Comparison of ENCODE assay signal across 13 cellular contexts in the genomic region with DNA sequence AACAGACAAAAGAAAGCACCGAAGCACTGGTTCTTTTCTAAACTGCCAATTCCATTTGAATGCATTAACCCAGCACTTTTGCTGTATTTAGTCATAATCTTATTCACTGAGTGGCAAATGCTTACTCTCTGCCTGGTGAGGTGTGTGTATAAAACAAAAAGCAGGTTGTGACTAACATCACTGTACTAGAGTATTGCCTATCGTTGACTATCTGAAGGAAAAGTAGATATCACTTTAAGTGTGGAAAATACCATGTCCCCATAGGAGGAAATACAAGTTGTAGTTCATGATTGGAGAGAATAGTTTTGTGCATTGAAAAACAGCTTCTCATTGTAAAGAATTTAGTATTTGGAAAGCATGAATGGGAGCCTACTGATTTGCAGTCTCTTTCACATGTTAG. TPM values are rescaled to one million over a fixed set of nuclear protein-coding genes. Genes with fewer than 3 reads are reported as not detected.
A peak's percentile ranks its signal among the peaks of the same experiment; 100 is the strongest.
DNase-seq lines count a peak whose midpoint lies in the region; ATAC-seq and TF ChIP-seq lines count a peak whose summit lies in the region.
"Had no signal": no experiment of that assay in that cellular context is flagged by ENCODE, and none has a peak within 500 bp of the region (broad histone marks: within the 10 kb centered on the region; RNA-seq: fewer than 3 reads in every experiment).

No MANE protein-coding gene starts in this region.

- no peaks in the 10 kb centered on the region for H3K27me3 Mint-ChIP-seq in osteocyte (ENCODE audit: unreplicated experiment)
- H3K27me3 Mint-ChIP-seq: IgD-negative memory B cell had no signal

- H3K4me3 ChIP-seq in AG09309 (ENCODE audit: control insufficient read depth, low read depth, low read length): peak overlapping the region; percentile 13

- peaks cover 50% of the 10 kb centered on the region for H3K4me1 Mint-ChIP-seq in osteocyte (ENCODE audit: unreplicated experiment)

- no peaks in the 10 kb centered on the region for H3K9me3 Mint-ChIP-seq in osteocyte (ENCODE audit: unreplicated experiment)
- H3K9me3 Mint-ChIP-seq: CD4-positive, CD25-positive, alpha-beta regulatory T cell; H9; IgD-negative memory B cell; memory B cell had no signal

- H3K4me3 Mint-ChIP-seq in osteocyte (ENCODE audit: unreplicated experiment): peak overlapping the region; percentile 95
- H3K4me3 Mint-ChIP-seq: memory B cell had no signal

- ATAC-seq in GM21367 (IDR thresholded peaks at IDR 0.05; ENCODE audit: unreplicated experiment) (no peak), HG02870 (IDR thresholded peaks at IDR 0.05; ENCODE audit: unreplicated experiment) (no peak)

- peak overlapping the region; percentile 99 for H3K27ac Mint-ChIP-seq in osteocyte (ENCODE audit: unreplicated experiment)
- H3K27ac Mint-ChIP-seq: CD4-positive, CD25-positive, alpha-beta regulatory T cell; H9; memory B cell had no signal

- DNase-seq in AG09309 (ENCODE audit: low read depth): no peak
- DNase-seq in RKO (ENCODE audit: low spot score): peak; percentile 64
- DNase-seq in epithelial cell of prostate (ENCODE audit: low read depth, low spot score): no peak
- no peak for DNase-seq in osteocyte (ENCODE audit: extremely low spot score, unreplicated experiment)
- no peak for DNase-seq in DMS53 (lab: John Stamatoyannopoulos, UW)
- no peak for DNase-seq in stimulated activated naive CD4-positive, alpha-beta T cell (lab: John Stamatoyannopoulos, UW)
- DNase-seq: CD4-positive, CD25-positive, alpha-beta regulatory T cell; H9; NCI-H510A treated with DMSO at 0.1 percent for 48 hours had no signal

- H3K36me3 Mint-ChIP-seq in osteocyte (ENCODE audit: unreplicated experiment): peaks cover 27% of the 10 kb centered on the region
- H3K36me3 Mint-ChIP-seq: IgD-negative memory B cell had no signal

- no peak for TF ChIP-seq CTCF in AG09309 (IDR thresholded peaks at IDR 0.05; ENCODE audit: control insufficient read depth, insufficient read depth, low read depth, low read length, missing control alignments)
- no peak for TF ChIP-seq CTCF in osteocyte (IDR thresholded peaks at IDR 0.05)

- H3K27ac ChIP-seq in epithelial cell of prostate: peak overlapping the region; percentile 89

RNA-seq across cellular contexts. Expression of gene PDLIM5, which starts 2.7 kb away (rescaled TPM):
- 301 and 324 TPM in 2 replicates for total RNA-seq in osteocyte
